1 cellular context compared by ENCODE assay signal in the genomic region with DNA sequence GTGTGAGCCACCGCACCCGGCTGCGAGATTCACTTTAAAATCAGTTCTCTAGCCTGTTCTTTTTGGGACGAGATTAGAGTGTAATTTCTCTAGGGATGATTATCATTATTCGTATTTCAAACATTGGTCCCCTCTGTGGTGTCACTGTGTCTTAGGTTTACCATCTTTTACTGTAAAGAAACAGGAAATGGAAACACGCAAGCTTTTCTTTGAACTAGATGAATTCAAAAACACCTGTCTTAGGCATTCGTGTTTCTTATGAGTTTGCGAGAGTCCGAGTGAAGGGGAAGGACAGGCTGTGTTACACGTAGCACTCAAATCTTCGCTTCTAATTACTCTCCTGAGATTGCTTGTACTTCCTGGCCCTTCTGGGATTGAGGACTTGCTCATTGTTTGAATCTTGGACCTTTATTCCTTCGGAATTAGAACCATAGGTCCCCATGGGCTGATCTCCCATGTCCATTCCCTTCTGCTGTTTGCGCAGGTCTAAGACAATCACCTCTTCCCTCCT.
TF ChIP-seq lines count a peak whose summit lies in the region.

No MANE protein-coding gene starts in this region.

TF ChIP-seq in GM23338, 12 proteins besides CTCF, POLR2A, EP300 and RAD21:
- no peak for TF ChIP-seq ZNF462 (CRISPR knock-in tag; IDR thresholded peaks at IDR 0.05)
- no peak for TF ChIP-seq CREB1 (CRISPR knock-in tag; IDR thresholded peaks at IDR 0.05; ENCODE audit: low read depth)
- TF ChIP-seq NANOG (IDR thresholded peaks at IDR 0.05; ENCODE audit: borderline replicate concordance) = no peak
- TF ChIP-seq EZH2 (IDR thresholded peaks at IDR 0.05; ENCODE audit: low read depth, unreplicated experiment) = no peak
- TF ChIP-seq, protein P1, sequence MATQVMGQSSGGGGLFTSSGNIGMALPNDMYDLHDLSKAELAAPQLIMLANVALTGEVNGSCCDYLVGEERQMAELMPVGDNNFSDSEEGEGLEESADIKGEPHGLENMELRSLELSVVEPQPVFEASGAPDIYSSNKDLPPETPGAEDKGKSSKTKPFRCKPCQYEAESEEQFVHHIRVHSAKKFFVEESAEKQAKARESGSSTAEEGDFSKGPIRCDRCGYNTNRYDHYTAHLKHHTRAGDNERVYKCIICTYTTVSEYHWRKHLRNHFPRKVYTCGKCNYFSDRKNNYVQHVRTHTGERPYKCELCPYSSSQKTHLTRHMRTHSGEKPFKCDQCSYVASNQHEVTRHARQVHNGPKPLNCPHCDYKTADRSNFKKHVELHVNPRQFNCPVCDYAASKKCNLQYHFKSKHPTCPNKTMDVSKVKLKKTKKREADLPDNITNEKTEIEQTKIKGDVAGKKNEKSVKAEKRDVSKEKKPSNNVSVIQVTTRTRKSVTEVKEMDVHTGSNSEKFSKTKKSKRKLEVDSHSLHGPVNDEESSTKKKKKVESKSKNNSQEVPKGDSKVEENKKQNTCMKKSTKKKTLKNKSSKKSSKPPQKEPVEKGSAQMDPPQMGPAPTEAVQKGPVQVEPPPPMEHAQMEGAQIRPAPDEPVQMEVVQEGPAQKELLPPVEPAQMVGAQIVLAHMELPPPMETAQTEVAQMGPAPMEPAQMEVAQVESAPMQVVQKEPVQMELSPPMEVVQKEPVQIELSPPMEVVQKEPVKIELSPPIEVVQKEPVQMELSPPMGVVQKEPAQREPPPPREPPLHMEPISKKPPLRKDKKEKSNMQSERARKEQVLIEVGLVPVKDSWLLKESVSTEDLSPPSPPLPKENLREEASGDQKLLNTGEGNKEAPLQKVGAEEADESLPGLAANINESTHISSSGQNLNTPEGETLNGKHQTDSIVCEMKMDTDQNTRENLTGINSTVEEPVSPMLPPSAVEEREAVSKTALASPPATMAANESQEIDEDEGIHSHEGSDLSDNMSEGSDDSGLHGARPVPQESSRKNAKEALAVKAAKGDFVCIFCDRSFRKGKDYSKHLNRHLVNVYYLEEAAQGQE (IDR thresholded peaks at IDR 0.05; ENCODE audit: unreplicated experiment) = no peak
- no peak for TF ChIP-seq POLR2AphosphoS5 (IDR thresholded peaks at IDR 0.05; ENCODE audit: low read depth)
- no peak for TF ChIP-seq EZH2phosphoT487 (IDR thresholded peaks at IDR 0.05; ENCODE audit: unreplicated experiment)
- TF ChIP-seq ETS1 (IDR thresholded peaks at IDR 0.05) = no peak
- TF ChIP-seq STAT1 (IDR thresholded peaks at IDR 0.05; ENCODE audit: unreplicated experiment) = no peak
- no peak for TF ChIP-seq JUNB (IDR thresholded peaks at IDR 0.05; ENCODE audit: unreplicated experiment)
- no peak for TF ChIP-seq ZNF331 (CRISPR knock-in tag; IDR thresholded peaks at IDR 0.05; ENCODE audit: low read depth)
- no peak for TF ChIP-seq ZNF114 (CRISPR knock-in tag; IDR thresholded peaks at IDR 0.05)
